Comparison of ENCODE assay signal across 8 cellular contexts in the genomic region with DNA sequence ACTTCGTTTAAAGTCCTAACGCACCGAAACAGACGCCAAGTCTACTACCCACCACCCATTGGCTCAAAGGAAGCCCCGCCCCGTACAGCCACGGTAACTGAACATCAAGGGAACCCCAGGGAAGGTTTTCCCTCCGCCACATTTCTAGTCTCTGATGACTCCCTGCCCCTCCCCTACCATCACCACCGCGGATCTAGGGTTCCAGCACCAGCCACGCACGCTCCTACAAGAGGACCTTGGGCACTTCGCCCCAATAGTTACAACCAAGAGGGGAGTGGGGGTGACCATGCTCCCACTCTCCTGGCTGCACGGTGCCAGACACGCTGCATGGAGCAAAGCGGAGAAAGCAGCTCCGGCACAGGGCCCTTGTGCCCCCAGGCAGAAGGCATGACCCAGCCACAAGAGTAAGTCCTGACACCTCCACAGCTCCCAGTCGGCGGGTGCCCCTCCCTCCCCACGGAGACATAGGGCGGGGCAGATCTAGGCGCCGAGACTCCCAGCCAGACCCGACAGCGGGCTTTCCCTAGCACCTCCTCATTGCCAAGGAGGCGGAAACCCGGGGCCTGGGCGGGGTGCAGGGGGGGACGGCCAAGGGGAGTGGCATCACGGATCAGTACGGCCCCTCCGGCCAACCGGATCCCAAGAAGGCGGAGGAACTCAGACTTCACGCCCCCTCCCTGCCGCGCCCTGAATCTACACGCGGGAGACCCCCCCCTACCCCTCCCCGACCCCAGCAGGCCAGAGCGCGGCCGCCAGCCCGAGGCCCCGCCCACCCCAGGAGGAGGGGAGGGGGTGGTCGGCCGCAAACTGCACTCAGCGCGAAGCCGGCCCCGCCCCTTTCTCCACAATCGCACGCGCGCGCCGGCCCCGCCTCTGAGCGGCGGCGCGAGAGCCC.
DNase-seq lines count a peak whose midpoint lies in the region; TF ChIP-seq lines count a peak whose summit lies in the region.

No MANE protein-coding gene starts in this region.

- H3K4me3 ChIP-seq in HEK293 (ENCODE audit: low read depth, low read length), result peak overlapping the region; percentile 96
- H3K4me3 ChIP-seq in SK-N-MC, result peak overlapping the region; percentile 100

- no peak for TF ChIP-seq CTCF in HEK293 (tag by site-specific recombination; IDR thresholded peaks at IDR 0.05)

- H3K36me3 Mint-ChIP-seq in activated naive CD4-positive, alpha-beta T cell treated with anti-CD3 and anti-CD28 coated beads, Interleukin-2, amount 10 ng/mL, durations not matched to agents 7 days and 5 days, result peaks cover 2% of the 10 kb centered on the region

- H3K36me3 ChIP-seq in HEK293 (ENCODE audit: control insufficient read depth in 2 of 2, insufficient read depth in 1 of 2, low read length in 2 of 2) (peaks cover 0 to 5% of the 10 kb centered on the region in 2 experiments; a peak in 1 of 3 replicates), SK-N-MC (ENCODE audit: insufficient read depth, low read length) (peaks cover 14% of the 10 kb centered on the region)

- H3K27me3 Mint-ChIP-seq in activated naive CD4-positive, alpha-beta T cell treated with anti-CD3 and anti-CD28 coated beads, Interleukin-2, amount 10 ng/mL, durations not matched to agents 7 days and 5 days, result no peaks in the 10 kb centered on the region

- H3K4me1 Mint-ChIP-seq in activated naive CD4-positive, alpha-beta T cell treated with anti-CD3 and anti-CD28 coated beads, Interleukin-2, amount 10 ng/mL, durations not matched to agents 7 days and 5 days, result peaks cover 44% of the 10 kb centered on the region

- peak overlapping the region; percentile 89 for H3K4me3 Mint-ChIP-seq in activated naive CD4-positive, alpha-beta T cell treated with anti-CD3 and anti-CD28 coated beads, Interleukin-2, amount 10 ng/mL, durations not matched to agents 7 days and 5 days

- CTCF ChIA-PET in HEK293 (lab: Yijun Ruan, JAX), result interaction anchor here (0.7 to 7.5 kb wide), 2 partner anchors 83 to 281 kb away, joined by 3 to 63 read pairs; a partner anchor contains a TSS
- CTCF ChIA-PET in activated naive CD4-positive, alpha-beta T cell treated with anti-CD3 and anti-CD28 coated beads, Interleukin-2, amount 10 ng/mL, durations not matched to agents 7 days and 5 days (lab: Charles Lee), result interaction anchor here (1.4 kb wide), 1 partner anchor 146 kb away, joined by 3 read pairs; no protein-coding TSS in a partner anchor

- H3K27ac ChIP-seq in HEK293 (ENCODE audit: extremely low read depth, low read depth, low read length) (peak overlapping the region; percentile 89), SK-N-MC (peak overlapping the region; percentile 77), substantia nigra (ENCODE audit: low read depth, low read length, poor library complexity, severe bottlenecking) (peak overlapping the region; percentile 97)

- H3K9me3 ChIP-seq in HEK293 (ENCODE audit: control insufficient read depth, insufficient read depth, low read depth, low read length), result no peaks in the 10 kb centered on the region
- H3K9me3 ChIP-seq in SK-N-MC (ENCODE audit: low read depth, low read length), result no peaks in the 10 kb centered on the region

- POLR2A ChIA-PET in HEK293 (lab: Yijun Ruan, JAX), result interaction anchor here (0.6 to 6.8 kb wide), 17 partner anchors 9 to 549 kb away, joined by 3 to 242 read pairs (median 6); a partner anchor contains a TSS

- H3K27ac Mint-ChIP-seq in activated naive CD4-positive, alpha-beta T cell treated with anti-CD3 and anti-CD28 coated beads, Interleukin-2, amount 10 ng/mL, durations not matched to agents 7 days and 5 days, result peak overlapping the region; percentile 100

- no peaks in the 10 kb centered on the region for H3K9me3 Mint-ChIP-seq in activated naive CD4-positive, alpha-beta T cell treated with anti-CD3 and anti-CD28 coated beads, Interleukin-2, amount 10 ng/mL, durations not matched to agents 7 days and 5 days

- H3K9ac ChIP-seq in SK-N-MC (ENCODE audit: insufficient read length), result peak overlapping the region; percentile 65

- H3K4me1 ChIP-seq in HEK293 (ENCODE audit: control insufficient read depth, insufficient read depth, low read length), result peaks cover 23% of the 10 kb centered on the region

- peak; percentile 78 for DNase-seq in DMS79 (lab: John Stamatoyannopoulos, UW)
- peak; percentile 78 for DNase-seq in NCI-H1092 (lab: John Stamatoyannopoulos, UW)
- peak; percentile 85 for DNase-seq in SK-N-MC (ENCODE audit: low read depth, low spot score)
- DNase-seq in activated naive CD4-positive, alpha-beta T cell treated with anti-CD3 and anti-CD28 coated beads, Interleukin-2, amount 10 ng/mL, durations not matched to agents 7 days and 5 days, result peak; percentile 99
- DNase-seq in germinal center (ENCODE audit: low spot score), result peak; percentile 82
- peak; percentile 37 to 98 (median 90) for DNase-seq in nucleus accumbens (lab: John Stamatoyannopoulos, UW)
- DNase-seq in substantia nigra (lab: John Stamatoyannopoulos, UW), result peak; percentile 66 to 97 (median 91)

TF ChIP-seq in HEK293, 187 proteins besides CTCF, POLR2A, EP300 and RAD21 (continues in another document):
- TF ChIP-seq OSR2 (tag by site-specific recombination; IDR thresholded peaks at IDR 0.05), result 0 out of 2 replicates have a peak, but pooled peaks have one; percentile 27
- no peak for TF ChIP-seq ZFP3 (tag by site-specific recombination; IDR thresholded peaks at IDR 0.05; ENCODE audit: low read depth)
- TF ChIP-seq, protein P1, sequence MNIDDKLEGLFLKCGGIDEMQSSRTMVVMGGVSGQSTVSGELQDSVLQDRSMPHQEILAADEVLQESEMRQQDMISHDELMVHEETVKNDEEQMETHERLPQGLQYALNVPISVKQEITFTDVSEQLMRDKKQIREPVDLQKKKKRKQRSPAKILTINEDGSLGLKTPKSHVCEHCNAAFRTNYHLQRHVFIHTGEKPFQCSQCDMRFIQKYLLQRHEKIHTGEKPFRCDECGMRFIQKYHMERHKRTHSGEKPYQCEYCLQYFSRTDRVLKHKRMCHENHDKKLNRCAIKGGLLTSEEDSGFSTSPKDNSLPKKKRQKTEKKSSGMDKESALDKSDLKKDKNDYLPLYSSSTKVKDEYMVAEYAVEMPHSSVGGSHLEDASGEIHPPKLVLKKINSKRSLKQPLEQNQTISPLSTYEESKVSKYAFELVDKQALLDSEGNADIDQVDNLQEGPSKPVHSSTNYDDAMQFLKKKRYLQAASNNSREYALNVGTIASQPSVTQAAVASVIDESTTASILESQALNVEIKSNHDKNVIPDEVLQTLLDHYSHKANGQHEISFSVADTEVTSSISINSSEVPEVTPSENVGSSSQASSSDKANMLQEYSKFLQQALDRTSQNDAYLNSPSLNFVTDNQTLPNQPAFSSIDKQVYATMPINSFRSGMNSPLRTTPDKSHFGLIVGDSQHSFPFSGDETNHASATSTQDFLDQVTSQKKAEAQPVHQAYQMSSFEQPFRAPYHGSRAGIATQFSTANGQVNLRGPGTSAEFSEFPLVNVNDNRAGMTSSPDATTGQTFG (tag by site-specific recombination; IDR thresholded peaks at IDR 0.05; ENCODE audit: borderline replicate concordance), result no peak
- no peak for TF ChIP-seq ZNF549 (tag by site-specific recombination; IDR thresholded peaks at IDR 0.05)
- TF ChIP-seq, protein P2, sequence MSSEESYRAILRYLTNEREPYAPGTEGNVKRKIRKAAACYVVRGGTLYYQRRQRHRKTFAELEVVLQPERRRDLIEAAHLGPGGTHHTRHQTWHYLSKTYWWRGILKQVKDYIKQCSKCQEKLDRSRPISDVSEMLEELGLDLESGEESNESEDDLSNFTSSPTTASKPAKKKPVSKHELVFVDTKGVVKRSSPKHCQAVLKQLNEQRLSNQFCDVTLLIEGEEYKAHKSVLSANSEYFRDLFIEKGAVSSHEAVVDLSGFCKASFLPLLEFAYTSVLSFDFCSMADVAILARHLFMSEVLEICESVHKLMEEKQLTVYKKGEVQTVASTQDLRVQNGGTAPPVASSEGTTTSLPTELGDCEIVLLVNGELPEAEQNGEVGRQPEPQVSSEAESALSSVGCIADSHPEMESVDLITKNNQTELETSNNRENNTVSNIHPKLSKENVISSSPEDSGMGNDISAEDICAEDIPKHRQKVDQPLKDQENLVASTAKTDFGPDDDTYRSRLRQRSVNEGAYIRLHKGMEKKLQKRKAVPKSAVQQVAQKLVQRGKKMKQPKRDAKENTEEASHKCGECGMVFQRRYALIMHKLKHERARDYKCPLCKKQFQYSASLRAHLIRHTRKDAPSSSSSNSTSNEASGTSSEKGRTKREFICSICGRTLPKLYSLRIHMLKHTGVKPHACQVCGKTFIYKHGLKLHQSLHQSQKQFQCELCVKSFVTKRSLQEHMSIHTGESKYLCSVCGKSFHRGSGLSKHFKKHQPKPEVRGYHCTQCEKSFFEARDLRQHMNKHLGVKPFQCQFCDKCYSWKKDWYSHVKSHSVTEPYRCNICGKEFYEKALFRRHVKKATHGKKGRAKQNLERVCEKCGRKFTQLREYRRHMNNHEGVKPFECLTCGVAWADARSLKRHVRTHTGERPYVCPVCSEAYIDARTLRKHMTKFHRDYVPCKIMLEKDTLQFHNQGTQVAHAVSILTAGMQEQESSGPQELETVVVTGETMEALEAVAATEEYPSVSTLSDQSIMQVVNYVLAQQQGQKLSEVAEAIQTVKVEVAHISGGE (tag by site-specific recombination; conservative IDR thresholded peaks at IDR 0.05; ENCODE audit: low read depth), result peak; percentile 42; the same call in 1 of the 2 replicates
- no peak for TF ChIP-seq ZNF121 (tag by site-specific recombination; IDR thresholded peaks at IDR 0.05)
- TF ChIP-seq, protein P3, sequence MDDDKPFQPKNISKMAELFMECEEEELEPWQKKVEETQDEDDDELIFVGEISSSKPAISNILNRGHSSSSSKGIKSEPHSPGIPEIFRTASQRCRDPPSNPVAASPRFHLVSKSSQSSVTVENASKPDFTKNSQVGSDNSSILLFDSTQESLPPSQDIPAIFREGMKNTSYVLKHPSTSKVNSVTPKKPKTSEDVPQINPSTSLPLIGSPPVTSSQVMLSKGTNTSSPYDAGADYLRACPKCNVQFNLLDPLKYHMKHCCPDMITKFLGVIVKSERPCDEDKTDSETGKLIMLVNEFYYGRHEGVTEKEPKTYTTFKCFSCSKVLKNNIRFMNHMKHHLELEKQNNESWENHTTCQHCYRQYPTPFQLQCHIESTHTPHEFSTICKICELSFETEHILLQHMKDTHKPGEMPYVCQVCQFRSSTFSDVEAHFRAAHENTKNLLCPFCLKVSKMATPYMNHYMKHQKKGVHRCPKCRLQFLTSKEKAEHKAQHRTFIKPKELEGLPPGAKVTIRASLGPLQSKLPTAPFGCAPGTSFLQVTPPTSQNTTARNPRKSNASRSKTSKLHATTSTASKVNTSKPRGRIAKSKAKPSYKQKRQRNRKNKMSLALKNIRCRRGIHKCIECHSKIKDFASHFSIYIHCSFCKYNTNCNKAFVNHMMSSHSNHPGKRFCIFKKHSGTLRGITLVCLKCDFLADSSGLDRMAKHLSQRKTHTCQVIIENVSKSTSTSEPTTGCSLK (tag by site-specific recombination; IDR thresholded peaks at IDR 0.05), result no peak

Comparison
In these comparisons a context has a peak if more than half of its experiments do, and no peak if none do; other contexts are left out.
1. Peak in every context shown above with its lines: DNase-seq, H3K4me3 ChIP-seq and H3K27ac ChIP-seq.